ENCODE assay signal across 8 cellular contexts in the genomic region with DNA sequence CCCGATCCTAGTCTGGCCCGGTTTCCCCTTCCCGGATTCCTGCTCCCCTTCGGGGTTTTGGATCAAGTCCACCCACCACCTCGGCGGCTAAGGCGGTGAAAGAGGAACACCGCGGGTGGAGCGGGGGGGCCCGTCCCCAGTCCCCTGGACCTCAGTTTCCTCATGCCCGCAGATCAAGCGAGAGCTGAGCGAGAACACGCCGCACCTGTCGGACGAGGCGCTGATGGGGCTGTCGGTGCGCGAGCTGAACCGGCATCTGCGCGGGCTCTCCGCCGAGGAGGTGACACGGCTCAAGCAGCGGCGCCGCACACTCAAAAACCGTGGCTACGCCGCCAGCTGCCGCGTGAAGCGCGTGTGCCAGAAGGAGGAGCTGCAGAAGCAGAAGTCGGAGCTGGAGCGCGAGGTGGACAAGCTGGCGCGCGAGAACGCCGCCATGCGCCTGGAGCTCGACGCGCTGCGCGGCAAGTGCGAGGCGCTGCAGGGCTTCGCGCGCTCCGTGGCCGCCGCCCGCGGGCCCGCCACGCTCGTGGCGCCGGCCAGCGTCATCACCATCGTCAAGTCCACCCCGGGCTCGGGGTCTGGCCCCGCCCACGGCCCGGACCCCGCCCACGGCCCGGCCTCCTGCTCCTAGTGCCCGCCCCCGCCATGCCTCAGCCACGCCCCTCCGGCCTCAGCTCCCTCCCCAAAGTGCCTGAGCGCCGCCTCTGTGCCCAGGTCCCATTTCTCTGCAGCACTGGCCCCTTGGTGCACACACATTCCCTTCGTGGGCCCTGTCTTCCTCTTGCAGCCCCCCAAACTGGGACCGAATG. TPM values are rescaled to one million over a fixed set of nuclear protein-coding genes. Genes with fewer than 3 reads are reported as not detected.
A peak's percentile ranks its signal among the peaks of the same experiment; 100 is the strongest.
DNase-seq lines count a peak whose midpoint lies in the region; ATAC-seq, FAIRE-seq and TF ChIP-seq lines count a peak whose summit lies in the region.

No MANE protein-coding gene starts in this region.

- H3K4me2 ChIP-seq in OCI-LY3 (ENCODE audit: low read length) = no peak overlapping the region; the same call in 1 of the 2 replicates

- H3K36me3 ChIP-seq in OCI-LY3 (replicated peaks; ENCODE audit: low read depth, low read length) (peaks cover 22% of the 10 kb centered on the region), left ventricle myocardium inferior (no peaks in the 10 kb centered on the region), gastrocnemius medialis (peaks cover 0 to 12% of the 10 kb centered on the region in 2 donors)

- intact Hi-C loops in left ventricle myocardium inferior (cut with micrococcal nuclease) (no loop called here), gastrocnemius medialis (cut with DNase I; ENCODE audit: low total_unique reads) (no loop called here)

- H3K27me3 ChIP-seq in OCI-LY3 (ENCODE audit: low read depth, low read length) (no peaks in the 10 kb centered on the region), left ventricle myocardium inferior (ENCODE audit: low read depth) (peaks cover 4% of the 10 kb centered on the region), gastrocnemius medialis (no peaks in the 10 kb centered on the region)

- H3K9me3 Mint-ChIP-seq in activated naive CD4-positive, alpha-beta T cell treated with anti-CD3 and anti-CD28 coated beads, Interleukin-2, amount 10 ng/mL, durations not matched to agents 7 days and 5 days = no peaks in the 10 kb centered on the region

- ATAC-seq in gastrocnemius medialis (peak in 1 of 2 donors; percentile 47), GM21367 (IDR thresholded peaks at IDR 0.05; ENCODE audit: unreplicated experiment) (no peak)

- no peak overlapping the region for H3K9ac ChIP-seq in OCI-LY3 (ENCODE audit: low read length)

- TF ChIP-seq CTCF in OCI-LY3 (IDR thresholded peaks at IDR 0.05; ENCODE audit: low read depth, low read length) = no peak
- TF ChIP-seq CTCF in left ventricle myocardium inferior (IDR thresholded peaks at IDR 0.05; ENCODE audit: borderline replicate concordance) = peak; percentile 18
- peak in 2 of 5 experiments; percentile 18 to 26 for TF ChIP-seq CTCF in gastrocnemius medialis (IDR thresholded peaks at IDR 0.05 in 4 of 5, conservative IDR thresholded peaks at IDR 0.05 in 1 of 5)

- DNase-seq in GM12892 (ENCODE audit: insufficient read length) = peak; percentile 72
- DNase-seq in activated naive CD4-positive, alpha-beta T cell treated with anti-CD3 and anti-CD28 coated beads, Interleukin-2, amount 10 ng/mL, durations not matched to agents 7 days and 5 days = peak; percentile 73
- peak; percentile 61 for DNase-seq in left ventricle myocardium inferior
- DNase-seq in gastrocnemius medialis = peak in 1 of 2 donors; percentile 62
- no peak for DNase-seq in NCI-H1417 treated with DMSO at 0.1 percent for 48 hours (lab: John Stamatoyannopoulos, UW)
- DNase-seq in NCI-H1105 (lab: John Stamatoyannopoulos, UW) = no peak

- peak overlapping the region; percentile 35 for H3K4me3 Mint-ChIP-seq in activated naive CD4-positive, alpha-beta T cell treated with anti-CD3 and anti-CD28 coated beads, Interleukin-2, amount 10 ng/mL, durations not matched to agents 7 days and 5 days

- 0 out of 2 replicates have a peak, but pooled peaks cover 4% of the 10 kb centered on the region for H4K20me1 ChIP-seq in OCI-LY3 (ENCODE audit: insufficient read depth, low read length)

- H3K9me3 ChIP-seq in OCI-LY3 (ENCODE audit: insufficient read depth, low read length) (no peaks in the 10 kb centered on the region), left ventricle myocardium inferior (replicated peaks) (no peaks in the 10 kb centered on the region), gastrocnemius medialis (no peaks in the 10 kb centered on the region)

- CTCF ChIA-PET in activated naive CD4-positive, alpha-beta T cell treated with anti-CD3 and anti-CD28 coated beads, Interleukin-2, amount 10 ng/mL, durations not matched to agents 7 days and 5 days (lab: Charles Lee) = interaction anchor here (0.7 to 1.4 kb wide), 2 partner anchors 10 to 119 kb away, joined by 3 to 4 read pairs; no protein-coding TSS in a partner anchor

- TF ChIP-seq POLR2A in GM12892 (IDR thresholded peaks at IDR 0.05; ENCODE audit: low read depth, low read length) = peak; percentile 69; the same call in 1 of the 2 replicates
- TF ChIP-seq POLR2A in gastrocnemius medialis (IDR thresholded peaks at IDR 0.05) = peak in 1 of 2 donors; percentile 39

- H3K27me3 Mint-ChIP-seq in activated naive CD4-positive, alpha-beta T cell treated with anti-CD3 and anti-CD28 coated beads, Interleukin-2, amount 10 ng/mL, durations not matched to agents 7 days and 5 days = peaks cover 15% of the 10 kb centered on the region

- H3K4me3 ChIP-seq in OCI-LY3 (ENCODE audit: low read length) = no peak overlapping the region
- peak overlapping the region; percentile 49 for H3K4me3 ChIP-seq in left ventricle myocardium inferior
- peak overlapping the region in 3 of 4 donors; percentile 13 to 27 (median 15) for H3K4me3 ChIP-seq in gastrocnemius medialis

- FAIRE-seq in GM12892 (lab: Jason Lieb, UNC) = peak; percentile 78

- H3K79me2 ChIP-seq in OCI-LY3 (ENCODE audit: low read length) = peaks cover 6% of the 10 kb centered on the region; the same call in 1 of the 2 replicates

- H2AFZ ChIP-seq in OCI-LY3 (ENCODE audit: low read depth, low read length) = no peak overlapping the region

- in situ Hi-C loops in gastrocnemius medialis (cut with MboI; ENCODE audit: low sequenced_read_pairs in 4 of 4) = no loop called here

- H3K36me3 Mint-ChIP-seq in activated naive CD4-positive, alpha-beta T cell treated with anti-CD3 and anti-CD28 coated beads, Interleukin-2, amount 10 ng/mL, durations not matched to agents 7 days and 5 days = peaks cover 11% of the 10 kb centered on the region

- H3K27ac ChIP-seq in OCI-LY3 (ENCODE audit: low read length) (peak overlapping the region; percentile 81), left ventricle myocardium inferior (replicated peaks) (peak overlapping the region; percentile 8), gastrocnemius medialis (peak overlapping the region; percentile 23 to 60 (median 34))

- no peak overlapping the region for H3K27ac Mint-ChIP-seq in activated naive CD4-positive, alpha-beta T cell treated with anti-CD3 and anti-CD28 coated beads, Interleukin-2, amount 10 ng/mL, durations not matched to agents 7 days and 5 days

- H3K4me1 ChIP-seq in OCI-LY3 (ENCODE audit: low read length) (peaks cover 43% of the 10 kb centered on the region), left ventricle myocardium inferior (peaks cover 33% of the 10 kb centered on the region), gastrocnemius medialis (peaks cover 21 to 29% of the 10 kb centered on the region in 2 donors)

- H3K4me1 Mint-ChIP-seq in activated naive CD4-positive, alpha-beta T cell treated with anti-CD3 and anti-CD28 coated beads, Interleukin-2, amount 10 ng/mL, durations not matched to agents 7 days and 5 days = peaks cover 33% of the 10 kb centered on the region

RNA-seq across cellular contexts. Expression of a gene that starts 12.7 kb away (rescaled TPM):
- polyA plus RNA-seq in GM12892 (2012; ENCODE audit: missing spikeins) = 3.5 TPM
- total RNA-seq in left ventricle myocardium inferior = 4.7 TPM
- total RNA-seq in gastrocnemius medialis = 100 to 1,000 TPM in 1 of 4 donors, 10 to 100 TPM in 3; 19.3 to 448 (median 33.4) TPM

RNA-seq across cellular contexts. Expression of a gene that starts 32.8 kb away (rescaled TPM):
- polyA plus RNA-seq in GM12892 (2012; ENCODE audit: missing spikeins) = 16.3 TPM
- total RNA-seq in left ventricle myocardium inferior (14.1 TPM), gastrocnemius medialis (10 to 100 TPM in 2 of 4 donors, 1 to 10 TPM in 2; 9.1 to 19.5 (median 12.1) TPM)

RNA-seq across cellular contexts. Expression of a gene that starts 58.4 kb away (rescaled TPM):
- polyA plus RNA-seq in GM12892 (2012; ENCODE audit: missing spikeins) = 3.6 TPM
- 50.6 TPM for total RNA-seq in left ventricle myocardium inferior
- total RNA-seq in gastrocnemius medialis = 10 to 100 TPM; 25.4 to 40.7 (median 31.2) TPM

Comparison
In these comparisons a context has a peak if more than half of its experiments do, and no peak if none do; other contexts are left out.
1. DNase-seq: peak in GM12892 (single experiment), activated naive CD4-positive, alpha-beta T cell treated with anti-CD3 and anti-CD28 coated beads, Interleukin-2, amount 10 ng/mL, durations not matched to agents 7 days and 5 days (single experiment) and left ventricle myocardium inferior (single experiment); none in NCI-H1417 treated with DMSO at 0.1 percent for 48 hours (single experiment) and NCI-H1105 (single experiment).
2. H3K27ac ChIP-seq: peak in every context shown above with its lines; median percentile 81 in OCI-LY3; 34 in gastrocnemius medialis; 8 in left ventricle myocardium inferior.